8 cellular contexts compared by ENCODE assay signal in the genomic region with DNA sequence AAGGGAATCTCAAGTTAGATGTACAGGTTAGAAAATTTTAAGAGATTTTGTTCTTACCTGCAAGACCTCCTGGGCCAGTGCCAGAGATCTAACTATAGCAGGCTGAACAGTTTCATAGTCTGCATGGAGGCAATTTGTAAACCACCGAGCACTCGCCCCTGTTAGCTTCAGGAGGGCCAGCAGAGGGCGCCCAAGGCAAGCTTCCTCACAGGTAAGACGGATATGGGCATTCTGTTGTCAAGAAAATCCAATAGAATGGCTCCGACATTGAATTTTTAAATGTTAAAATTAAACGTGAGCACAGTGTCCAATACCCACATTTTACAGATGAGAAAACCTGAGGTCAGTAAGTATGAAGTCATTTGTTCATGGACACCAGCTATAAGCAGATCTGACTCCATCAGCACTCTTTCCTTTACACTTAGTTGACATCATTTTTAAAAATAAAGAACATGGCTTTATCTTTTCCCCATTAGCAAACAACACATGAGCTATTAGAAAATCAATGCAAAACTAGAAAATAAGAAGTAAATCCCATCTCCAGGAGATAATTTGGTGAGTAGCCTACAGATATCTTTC. TPM values are rescaled to one million over a fixed set of nuclear protein-coding genes. Genes with fewer than 3 reads are reported as not detected.
DNase-seq lines count a peak whose midpoint lies in the region; ATAC-seq and TF ChIP-seq lines count a peak whose summit lies in the region.

No MANE protein-coding gene starts in this region.

- H3K9me3 Mint-ChIP-seq in neural crest cell: no peaks in the 10 kb centered on the region
- H3K9me3 Mint-ChIP-seq in stimulated activated naive CD8-positive, alpha-beta T cell treated with anti-CD3 and anti-CD28 coated beads, Interleukin-15, amount 100 ng/mL, for 72 hours: no peaks in the 10 kb centered on the region

- no peaks in the 10 kb centered on the region for H3K36me3 Mint-ChIP-seq in neural crest cell (ENCODE audit: low read depth)

- peak; percentile 61 for DNase-seq in COR-L47 (lab: John Stamatoyannopoulos, UW)
- DNase-seq in LoVo (ENCODE audit: low spot score): peak; percentile 85
- peak; percentile 75 for DNase-seq in RKO (ENCODE audit: low spot score)
- peak; percentile 68 to 74 for DNase-seq in activated T-cell treated with anti-CD3 and anti-CD28 coated beads, Interleukin-2, amount 50 U/mL, for 48 hours
- peak; percentile 72 for DNase-seq in fibroblast of peridontal ligament (ENCODE audit: extremely low read depth)
- peak; percentile 53 for DNase-seq in neural crest cell (ENCODE audit: low read depth, low spot score)
- DNase-seq in stimulated activated naive CD8-positive, alpha-beta T cell treated with anti-CD3 and anti-CD28 coated beads, Interleukin-15, amount 100 ng/mL, for 72 hours: peak; percentile 54 to 72

- no peak overlapping the region for H3K27ac Mint-ChIP-seq in neural crest cell (ENCODE audit: unreplicated experiment)
- no peak overlapping the region for H3K27ac Mint-ChIP-seq in stimulated activated naive CD8-positive, alpha-beta T cell treated with anti-CD3 and anti-CD28 coated beads, Interleukin-15, amount 100 ng/mL, for 72 hours

- peak; percentile 80 for ATAC-seq in GM21515 (IDR thresholded peaks at IDR 0.05; ENCODE audit: unreplicated experiment)
- peak; percentile 89 for ATAC-seq in stimulated activated naive CD8-positive, alpha-beta T cell treated with anti-CD3 and anti-CD28 coated beads, Interleukin-15, amount 100 ng/mL, for 72 hours

- H3K4me3 Mint-ChIP-seq in neural crest cell: no peak overlapping the region
- H3K4me3 Mint-ChIP-seq in stimulated activated naive CD8-positive, alpha-beta T cell treated with anti-CD3 and anti-CD28 coated beads, Interleukin-15, amount 100 ng/mL, for 72 hours: peak overlapping the region; percentile 24 to 33

- peak; percentile 93 for TF ChIP-seq CTCF in neural crest cell (conservative IDR thresholded peaks at IDR 0.05)

- H3K4me1 Mint-ChIP-seq in neural crest cell: no peaks in the 10 kb centered on the region
- peaks cover 11% of the 10 kb centered on the region for H3K4me1 Mint-ChIP-seq in stimulated activated naive CD8-positive, alpha-beta T cell treated with anti-CD3 and anti-CD28 coated beads, Interleukin-15, amount 100 ng/mL, for 72 hours

- H3K27me3 Mint-ChIP-seq in neural crest cell (ENCODE audit: low read depth): peaks cover 40% of the 10 kb centered on the region
- H3K27me3 Mint-ChIP-seq in stimulated activated naive CD8-positive, alpha-beta T cell treated with anti-CD3 and anti-CD28 coated beads, Interleukin-15, amount 100 ng/mL, for 72 hours: peaks cover 39% of the 10 kb centered on the region

RNA-seq across cellular contexts. Expression of gene REG4, which starts 2.2 kb away (rescaled TPM):
- not detected in 2 replicates for total RNA-seq in neural crest cell

RNA-seq across cellular contexts. Expression of gene HMGCS2, which starts 40.4 kb away (rescaled TPM):
- not detected in 2 replicates for total RNA-seq in neural crest cell

Comparison
In these comparisons a context has a peak if more than half of its experiments do, and no peak if none do; other contexts are left out.
1. Peak in every context shown above with its lines: DNase-seq and ATAC-seq.